In the genomic region with DNA sequence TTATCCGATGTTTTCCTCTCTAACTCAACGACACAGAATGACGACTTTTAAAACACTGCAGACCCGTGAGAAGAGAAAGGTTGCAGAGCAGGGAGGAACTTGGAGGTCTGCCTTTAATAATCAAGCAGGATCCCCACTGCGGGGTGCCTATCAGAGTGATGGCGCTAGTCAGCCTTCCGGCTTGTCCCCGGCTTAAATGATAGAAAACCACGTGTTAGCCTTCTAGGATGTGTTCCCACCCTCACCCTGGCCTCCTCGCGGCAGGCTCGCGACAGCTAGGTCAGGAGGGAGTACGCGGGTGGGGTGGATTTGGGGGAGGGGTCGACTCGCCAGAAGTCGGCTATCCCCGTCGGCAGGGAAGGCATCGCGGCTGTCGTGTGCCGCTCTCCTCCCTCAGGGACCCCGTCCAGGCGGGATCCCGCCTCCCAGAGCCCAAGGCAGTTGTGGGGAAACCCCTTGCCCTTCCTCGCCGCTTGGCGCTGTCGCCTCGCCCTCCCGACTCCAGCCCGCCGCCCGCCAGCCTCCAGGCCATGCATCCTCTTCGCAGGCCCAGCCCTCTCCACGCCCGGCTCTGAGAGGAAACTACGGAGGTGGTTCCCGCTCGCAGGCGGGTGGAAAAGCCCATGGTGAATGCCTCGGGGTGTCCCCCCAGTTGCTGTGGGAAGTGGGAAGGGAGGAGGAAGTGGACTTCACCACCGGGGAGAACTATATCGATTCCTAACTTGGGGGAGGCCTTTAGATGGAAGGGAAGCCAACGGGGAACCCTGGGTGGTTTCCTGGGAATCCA, we compare ENCODE assay signal across 1 cellular context.
TF ChIP-seq lines count a peak whose summit lies in the region.

No MANE protein-coding gene starts in this region.

TF ChIP-seq in GM12878, 131 proteins besides CTCF, POLR2A, EP300 and RAD21 (continued from another document and continues in another):
- TF ChIP-seq ZBTB4 (CRISPR knock-in tag; IDR thresholded peaks at IDR 0.05) (no peak), ZNF24 (IDR thresholded peaks at IDR 0.05) (no peak), HDAC6 (IDR thresholded peaks at IDR 0.05; ENCODE audit: unreplicated experiment) (no peak), REST (IDR thresholded peaks at IDR 0.05; ENCODE audit: low read depth, low read length) (no peak), ZNF622 (IDR thresholded peaks at IDR 0.05) (no peak), NFIC (IDR thresholded peaks at IDR 0.05; ENCODE audit: low read depth, low read length) (no peak), WRNIP1 (IDR thresholded peaks at IDR 0.05; ENCODE audit: borderline replicate concordance, low read depth, low read length) (no peak), DPF2 (IDR thresholded peaks at IDR 0.05) (0 out of 2 replicates have a peak, but pooled peaks have one; percentile 37), JUNB (IDR thresholded peaks at IDR 0.05) (no peak), TCF7 (IDR thresholded peaks at IDR 0.05; ENCODE audit: borderline replicate concordance) (no peak), POLR2AphosphoS5 (IDR thresholded peaks at IDR 0.05; ENCODE audit: low read length) (peak; percentile 51; the same call in 1 of the 2 replicates), BRCA1 (IDR thresholded peaks at IDR 0.05; ENCODE audit: low read depth, low read length) (no peak), MTA3 (IDR thresholded peaks at IDR 0.05; ENCODE audit: borderline replicate concordance, low read length) (no peak), MLLT1 (IDR thresholded peaks at IDR 0.05) (no peak), RBBP5 (conservative IDR thresholded peaks at IDR 0.05) (no peak), ZNF384 (IDR thresholded peaks at IDR 0.05; ENCODE audit: borderline replicate concordance, low read depth, low read length) (no peak), RB1 (IDR thresholded peaks at IDR 0.05; ENCODE audit: borderline replicate concordance) (peak; percentile 28; the same call in 1 of the 2 replicates), JUND (IDR thresholded peaks at IDR 0.05; ENCODE audit: low read depth, low read length) (no peak), SIN3A (IDR thresholded peaks at IDR 0.05; ENCODE audit: low read depth, low read length) (no peak), SIX5 (IDR thresholded peaks at IDR 0.05; ENCODE audit: low read depth, low read length, severe bottlenecking) (no peak), BCL11A (IDR thresholded peaks at IDR 0.05; ENCODE audit: low read depth, low read length) (no peak), FOXK2 (IDR thresholded peaks at IDR 0.05) (no peak), CBX3 (IDR thresholded peaks at IDR 0.05; ENCODE audit: borderline replicate concordance, low read depth) (no peak), NRF1 (conservative IDR thresholded peaks at IDR 0.05; ENCODE audit: low read depth, low read length) (no peak), CEBPB (IDR thresholded peaks at IDR 0.05; ENCODE audit: borderline replicate concordance in 1 of 2, low read depth in 2 of 2, low read length in 2 of 2) (no peak), NR2C1 (IDR thresholded peaks at IDR 0.05) (no peak), MEF2B (IDR thresholded peaks at IDR 0.05; ENCODE audit: partially characterized antibody, poor library complexity, severe bottlenecking) (no peak), KLF5 (IDR thresholded peaks at IDR 0.05; ENCODE audit: partially characterized antibody) (no peak), SMARCA5 (IDR thresholded peaks at IDR 0.05) (no peak), ZBTB33 (IDR thresholded peaks at IDR 0.05) (no peak), ZBED1 (IDR thresholded peaks at IDR 0.05; ENCODE audit: borderline replicate concordance) (peak; percentile 30; the same call in 1 of the 2 replicates), SP1 (IDR thresholded peaks at IDR 0.05; ENCODE audit: low read depth, low read length) (no peak), MXI1 (IDR thresholded peaks at IDR 0.05; ENCODE audit: low read depth, low read length) (peak; percentile 84), SMAD5 (IDR thresholded peaks at IDR 0.05; ENCODE audit: low read depth) (peak; percentile 53; the same call in 1 of the 2 replicates), BACH1 (IDR thresholded peaks at IDR 0.05; ENCODE audit: borderline replicate concordance) (peak; percentile 89), CBX5 (IDR thresholded peaks at IDR 0.05; ENCODE audit: low read depth) (no peak), RAD51 (IDR thresholded peaks at IDR 0.05) (no peak; the same call in 1 of the 2 replicates), MEF2A (IDR thresholded peaks at IDR 0.05; ENCODE audit: insufficient read depth, low read depth, low read length) (0 out of 2 replicates have a peak, but pooled peaks have one; percentile 5), CREB1 (IDR thresholded peaks at IDR 0.05; ENCODE audit: low read depth) (0 out of 2 replicates have a peak, but pooled peaks have one; percentile 9), SMAD1 (IDR thresholded peaks at IDR 0.05; ENCODE audit: low read depth, partially characterized antibody) (no peak), SRF (IDR thresholded peaks at IDR 0.05; ENCODE audit: low read depth in 2 of 2, low read length in 2 of 2) (no peak), ATF7 (IDR thresholded peaks at IDR 0.05; ENCODE audit: low read depth) (no peak), GABPA (IDR thresholded peaks at IDR 0.05; ENCODE audit: low read depth) (no peak), BCL3 (IDR thresholded peaks at IDR 0.05; ENCODE audit: borderline replicate concordance, insufficient read depth, low read depth, low read length, poor library complexity, severe bottlenecking) (no peak), ZZZ3 (IDR thresholded peaks at IDR 0.05; ENCODE audit: control insufficient read depth, insufficient read length, low read depth) (no peak)
- TF ChIP-seq, protein P1, sequence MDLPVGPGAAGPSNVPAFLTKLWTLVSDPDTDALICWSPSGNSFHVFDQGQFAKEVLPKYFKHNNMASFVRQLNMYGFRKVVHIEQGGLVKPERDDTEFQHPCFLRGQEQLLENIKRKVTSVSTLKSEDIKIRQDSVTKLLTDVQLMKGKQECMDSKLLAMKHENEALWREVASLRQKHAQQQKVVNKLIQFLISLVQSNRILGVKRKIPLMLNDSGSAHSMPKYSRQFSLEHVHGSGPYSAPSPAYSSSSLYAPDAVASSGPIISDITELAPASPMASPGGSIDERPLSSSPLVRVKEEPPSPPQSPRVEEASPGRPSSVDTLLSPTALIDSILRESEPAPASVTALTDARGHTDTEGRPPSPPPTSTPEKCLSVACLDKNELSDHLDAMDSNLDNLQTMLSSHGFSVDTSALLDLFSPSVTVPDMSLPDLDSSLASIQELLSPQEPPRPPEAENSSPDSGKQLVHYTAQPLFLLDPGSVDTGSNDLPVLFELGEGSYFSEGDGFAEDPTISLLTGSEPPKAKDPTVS (IDR thresholded peaks at IDR 0.05; ENCODE audit: low read depth, low read length) = no peak
- TF ChIP-seq, protein P2, sequence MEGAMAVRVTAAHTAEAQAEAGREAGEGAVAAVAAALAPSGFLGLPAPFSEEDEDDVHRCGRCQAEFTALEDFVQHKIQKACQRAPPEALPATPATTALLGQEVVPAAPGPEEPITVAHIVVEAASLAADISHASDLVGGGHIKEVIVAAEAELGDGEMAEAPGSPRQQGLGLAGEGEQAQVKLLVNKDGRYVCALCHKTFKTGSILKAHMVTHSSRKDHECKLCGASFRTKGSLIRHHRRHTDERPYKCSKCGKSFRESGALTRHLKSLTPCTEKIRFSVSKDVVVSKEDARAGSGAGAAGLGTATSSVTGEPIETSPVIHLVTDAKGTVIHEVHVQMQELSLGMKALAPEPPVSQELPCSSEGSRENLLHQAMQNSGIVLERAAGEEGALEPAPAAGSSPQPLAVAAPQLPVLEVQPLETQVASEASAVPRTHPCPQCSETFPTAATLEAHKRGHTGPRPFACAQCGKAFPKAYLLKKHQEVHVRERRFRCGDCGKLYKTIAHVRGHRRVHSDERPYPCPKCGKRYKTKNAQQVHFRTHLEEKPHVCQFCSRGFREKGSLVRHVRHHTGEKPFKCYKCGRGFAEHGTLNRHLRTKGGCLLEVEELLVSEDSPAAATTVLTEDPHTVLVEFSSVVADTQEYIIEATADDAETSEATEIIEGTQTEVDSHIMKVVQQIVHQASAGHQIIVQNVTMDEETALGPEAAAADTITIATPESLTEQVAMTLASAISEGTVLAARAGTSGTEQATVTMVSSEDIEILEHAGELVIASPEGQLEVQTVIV (IDR thresholded peaks at IDR 0.05; ENCODE audit: borderline replicate concordance, partially characterized antibody) = no peak
- TF ChIP-seq, protein P3, sequence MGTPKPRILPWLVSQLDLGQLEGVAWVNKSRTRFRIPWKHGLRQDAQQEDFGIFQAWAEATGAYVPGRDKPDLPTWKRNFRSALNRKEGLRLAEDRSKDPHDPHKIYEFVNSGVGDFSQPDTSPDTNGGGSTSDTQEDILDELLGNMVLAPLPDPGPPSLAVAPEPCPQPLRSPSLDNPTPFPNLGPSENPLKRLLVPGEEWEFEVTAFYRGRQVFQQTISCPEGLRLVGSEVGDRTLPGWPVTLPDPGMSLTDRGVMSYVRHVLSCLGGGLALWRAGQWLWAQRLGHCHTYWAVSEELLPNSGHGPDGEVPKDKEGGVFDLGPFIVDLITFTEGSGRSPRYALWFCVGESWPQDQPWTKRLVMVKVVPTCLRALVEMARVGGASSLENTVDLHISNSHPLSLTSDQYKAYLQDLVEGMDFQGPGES (IDR thresholded peaks at IDR 0.05) = no peak
